Comparison of ENCODE assay signal across 1 cellular context in the genomic region with DNA sequence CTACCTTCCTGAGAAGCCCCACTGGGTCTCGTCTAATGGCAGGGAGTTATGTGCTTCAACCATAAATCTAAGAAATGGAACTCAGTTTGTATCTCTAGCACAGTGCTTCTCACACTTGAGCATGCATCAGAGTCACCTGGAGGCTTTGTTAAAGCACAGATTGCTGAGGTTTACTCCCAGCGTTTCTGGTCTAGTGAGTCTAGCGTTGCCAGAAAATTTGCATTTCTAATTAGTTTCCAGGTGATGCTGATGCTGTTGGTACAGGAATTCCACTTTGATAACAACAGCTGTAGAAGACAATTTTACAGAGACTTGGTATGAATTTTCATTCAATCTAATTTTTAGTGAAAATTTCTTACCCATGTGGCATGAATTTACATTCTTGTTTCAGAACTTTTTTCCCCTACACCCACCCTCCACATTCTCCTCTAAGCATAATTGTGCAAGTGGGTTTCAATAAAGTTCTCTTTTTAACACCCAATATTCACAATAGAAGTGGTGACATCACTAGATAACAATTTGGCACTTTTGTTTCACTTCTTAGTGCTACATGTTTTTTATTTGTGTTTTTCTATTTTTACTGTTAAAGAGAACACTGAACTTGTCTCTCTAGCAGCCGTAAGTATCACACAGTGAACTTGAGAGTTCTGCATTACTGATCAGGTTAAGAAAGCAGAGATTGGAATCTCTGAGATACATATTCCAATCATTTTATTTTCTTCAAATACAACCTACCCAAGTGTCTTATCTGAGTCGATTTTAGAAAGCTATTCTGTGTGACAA.
TF ChIP-seq lines count a peak whose summit lies in the region.

No MANE protein-coding gene starts in this region.

TF ChIP-seq in HepG2, 621 proteins besides CTCF, POLR2A, EP300 and RAD21:
- TF ChIP-seq U2AF2 (IDR thresholded peaks at IDR 0.05; ENCODE audit: low read depth, low read length) (no peak), CREB1 (IDR thresholded peaks at IDR 0.05) (0 out of 2 replicates have a peak, but pooled peaks have one; percentile 3), CREB1 (CRISPR knock-in tag; IDR thresholded peaks at IDR 0.05) (no peak)
